Comparison of ENCODE assay signal across 3 cellular contexts in the genomic region with DNA sequence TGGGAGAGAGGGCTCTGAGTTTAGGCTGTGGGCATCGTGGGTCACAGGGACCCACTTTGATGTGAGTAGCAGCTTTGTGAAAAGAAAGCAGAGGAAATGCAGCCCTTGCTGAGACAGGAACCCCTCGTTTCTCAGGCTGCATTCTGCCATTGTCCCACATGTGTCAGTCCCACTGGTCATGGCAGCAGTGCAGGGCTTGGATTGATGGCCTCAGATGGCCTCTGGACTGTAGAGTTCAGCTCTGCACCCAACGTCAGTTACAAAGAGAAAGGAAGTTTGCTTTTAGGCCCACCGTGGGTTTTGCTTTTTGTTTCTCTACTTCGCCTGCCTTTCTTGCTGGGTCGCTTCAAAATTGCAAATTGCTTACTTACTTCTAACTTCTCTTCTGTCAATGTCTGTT.
TF ChIP-seq lines count a peak whose summit lies in the region.

No MANE protein-coding gene starts in this region.

TF ChIP-seq in IMR-90, 13 proteins besides CTCF, POLR2A, EP300 and RAD21:
- TF ChIP-seq RFX5 (IDR thresholded peaks at IDR 0.05; ENCODE audit: low read depth, low read length), result no peak
- no peak for TF ChIP-seq MXI1 (IDR thresholded peaks at IDR 0.05; ENCODE audit: borderline replicate concordance, low read depth, low read length)
- no peak for TF ChIP-seq BHLHE40 (IDR thresholded peaks at IDR 0.05; ENCODE audit: low read depth, low read length)
- no peak for TF ChIP-seq FOS (IDR thresholded peaks at IDR 0.05; ENCODE audit: low read depth, low read length)
- no peak for TF ChIP-seq CHD1 (IDR thresholded peaks at IDR 0.05; ENCODE audit: low read depth, low read length)
- no peak for TF ChIP-seq CEBPB (IDR thresholded peaks at IDR 0.05; ENCODE audit: low read depth, low read length)
- TF ChIP-seq, protein P1, sequence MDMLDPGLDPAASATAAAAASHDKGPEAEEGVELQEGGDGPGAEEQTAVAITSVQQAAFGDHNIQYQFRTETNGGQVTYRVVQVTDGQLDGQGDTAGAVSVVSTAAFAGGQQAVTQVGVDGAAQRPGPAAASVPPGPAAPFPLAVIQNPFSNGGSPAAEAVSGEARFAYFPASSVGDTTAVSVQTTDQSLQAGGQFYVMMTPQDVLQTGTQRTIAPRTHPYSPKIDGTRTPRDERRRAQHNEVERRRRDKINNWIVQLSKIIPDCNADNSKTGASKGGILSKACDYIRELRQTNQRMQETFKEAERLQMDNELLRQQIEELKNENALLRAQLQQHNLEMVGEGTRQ (IDR thresholded peaks at IDR 0.05; ENCODE audit: low read depth, low read length), result no peak
- no peak for TF ChIP-seq MAFK (IDR thresholded peaks at IDR 0.05; ENCODE audit: low read depth, low read length)
- no peak for TF ChIP-seq NFE2L2 (IDR thresholded peaks at IDR 0.05; ENCODE audit: low read depth, low read length)
- TF ChIP-seq MAZ (IDR thresholded peaks at IDR 0.05; ENCODE audit: borderline replicate concordance, low read depth, low read length), result no peak
- TF ChIP-seq SMC3 (IDR thresholded peaks at IDR 0.05; ENCODE audit: low read depth, low read length), result no peak
- TF ChIP-seq, protein P2, sequence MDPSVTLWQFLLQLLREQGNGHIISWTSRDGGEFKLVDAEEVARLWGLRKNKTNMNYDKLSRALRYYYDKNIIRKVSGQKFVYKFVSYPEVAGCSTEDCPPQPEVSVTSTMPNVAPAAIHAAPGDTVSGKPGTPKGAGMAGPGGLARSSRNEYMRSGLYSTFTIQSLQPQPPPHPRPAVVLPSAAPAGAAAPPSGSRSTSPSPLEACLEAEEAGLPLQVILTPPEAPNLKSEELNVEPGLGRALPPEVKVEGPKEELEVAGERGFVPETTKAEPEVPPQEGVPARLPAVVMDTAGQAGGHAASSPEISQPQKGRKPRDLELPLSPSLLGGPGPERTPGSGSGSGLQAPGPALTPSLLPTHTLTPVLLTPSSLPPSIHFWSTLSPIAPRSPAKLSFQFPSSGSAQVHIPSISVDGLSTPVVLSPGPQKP (IDR thresholded peaks at IDR 0.05; ENCODE audit: borderline replicate concordance, low read depth, low read length), result no peak
- TF ChIP-seq RCOR1 (IDR thresholded peaks at IDR 0.05; ENCODE audit: insufficient replicate concordance, low read length), result no peak

TF ChIP-seq in GM12878, 131 proteins besides CTCF, POLR2A, EP300 and RAD21:
- no peak for TF ChIP-seq NFIC (IDR thresholded peaks at IDR 0.05; ENCODE audit: low read depth, low read length)
- no peak for TF ChIP-seq IKZF1 (conservative IDR thresholded peaks at IDR 0.05)
- TF ChIP-seq, protein P1 (IDR thresholded peaks at IDR 0.05; ENCODE audit: borderline replicate concordance, low read depth, low read length), result no peak
- no peak for TF ChIP-seq FOS (IDR thresholded peaks at IDR 0.05; ENCODE audit: borderline replicate concordance, extremely low read depth, insufficient read length)
- TF ChIP-seq HDAC6 (IDR thresholded peaks at IDR 0.05; ENCODE audit: unreplicated experiment), result no peak
- TF ChIP-seq, protein P3, sequence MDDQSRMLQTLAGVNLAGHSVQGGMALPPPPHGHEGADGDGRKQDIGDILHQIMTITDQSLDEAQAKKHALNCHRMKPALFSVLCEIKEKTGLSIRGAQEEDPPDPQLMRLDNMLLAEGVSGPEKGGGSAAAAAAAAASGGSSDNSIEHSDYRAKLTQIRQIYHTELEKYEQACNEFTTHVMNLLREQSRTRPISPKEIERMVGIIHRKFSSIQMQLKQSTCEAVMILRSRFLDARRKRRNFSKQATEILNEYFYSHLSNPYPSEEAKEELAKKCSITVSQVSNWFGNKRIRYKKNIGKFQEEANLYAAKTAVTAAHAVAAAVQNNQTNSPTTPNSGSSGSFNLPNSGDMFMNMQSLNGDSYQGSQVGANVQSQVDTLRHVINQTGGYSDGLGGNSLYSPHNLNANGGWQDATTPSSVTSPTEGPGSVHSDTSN (IDR thresholded peaks at IDR 0.05; ENCODE audit: insufficient replicate concordance, low read depth, low read length), result no peak
- TF ChIP-seq CBX5 (IDR thresholded peaks at IDR 0.05; ENCODE audit: low read depth), result no peak
- no peak for TF ChIP-seq RCOR1 (conservative IDR thresholded peaks at IDR 0.05; ENCODE audit: low read depth, low read length)
- TF ChIP-seq, protein P4, sequence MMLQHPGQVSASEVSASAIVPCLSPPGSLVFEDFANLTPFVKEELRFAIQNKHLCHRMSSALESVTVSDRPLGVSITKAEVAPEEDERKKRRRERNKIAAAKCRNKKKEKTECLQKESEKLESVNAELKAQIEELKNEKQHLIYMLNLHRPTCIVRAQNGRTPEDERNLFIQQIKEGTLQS (IDR thresholded peaks at IDR 0.05; ENCODE audit: borderline replicate concordance, extremely low read depth, low read depth, low read length), result no peak
- no peak for TF ChIP-seq MTA2 (IDR thresholded peaks at IDR 0.05; ENCODE audit: low read depth)

TF ChIP-seq in HepG2, 621 proteins besides CTCF, POLR2A, EP300 and RAD21 (continues in another document):
- TF ChIP-seq ZBTB7B (CRISPR knock-in tag; IDR thresholded peaks at IDR 0.05), result peak; percentile 70; the same call in 1 of the 2 replicates
- no peak for TF ChIP-seq TMF1 (CRISPR knock-in tag; IDR thresholded peaks at IDR 0.05; ENCODE audit: low read depth)
- no peak for TF ChIP-seq ZNF570 (CRISPR knock-in tag; IDR thresholded peaks at IDR 0.05; ENCODE audit: borderline replicate concordance)
- no peak for TF ChIP-seq TOPORS (CRISPR knock-in tag; IDR thresholded peaks at IDR 0.05)
- peak; percentile 94 for TF ChIP-seq RXRB (CRISPR knock-in tag; IDR thresholded peaks at IDR 0.05; ENCODE audit: borderline replicate concordance)
- TF ChIP-seq, protein P5, sequence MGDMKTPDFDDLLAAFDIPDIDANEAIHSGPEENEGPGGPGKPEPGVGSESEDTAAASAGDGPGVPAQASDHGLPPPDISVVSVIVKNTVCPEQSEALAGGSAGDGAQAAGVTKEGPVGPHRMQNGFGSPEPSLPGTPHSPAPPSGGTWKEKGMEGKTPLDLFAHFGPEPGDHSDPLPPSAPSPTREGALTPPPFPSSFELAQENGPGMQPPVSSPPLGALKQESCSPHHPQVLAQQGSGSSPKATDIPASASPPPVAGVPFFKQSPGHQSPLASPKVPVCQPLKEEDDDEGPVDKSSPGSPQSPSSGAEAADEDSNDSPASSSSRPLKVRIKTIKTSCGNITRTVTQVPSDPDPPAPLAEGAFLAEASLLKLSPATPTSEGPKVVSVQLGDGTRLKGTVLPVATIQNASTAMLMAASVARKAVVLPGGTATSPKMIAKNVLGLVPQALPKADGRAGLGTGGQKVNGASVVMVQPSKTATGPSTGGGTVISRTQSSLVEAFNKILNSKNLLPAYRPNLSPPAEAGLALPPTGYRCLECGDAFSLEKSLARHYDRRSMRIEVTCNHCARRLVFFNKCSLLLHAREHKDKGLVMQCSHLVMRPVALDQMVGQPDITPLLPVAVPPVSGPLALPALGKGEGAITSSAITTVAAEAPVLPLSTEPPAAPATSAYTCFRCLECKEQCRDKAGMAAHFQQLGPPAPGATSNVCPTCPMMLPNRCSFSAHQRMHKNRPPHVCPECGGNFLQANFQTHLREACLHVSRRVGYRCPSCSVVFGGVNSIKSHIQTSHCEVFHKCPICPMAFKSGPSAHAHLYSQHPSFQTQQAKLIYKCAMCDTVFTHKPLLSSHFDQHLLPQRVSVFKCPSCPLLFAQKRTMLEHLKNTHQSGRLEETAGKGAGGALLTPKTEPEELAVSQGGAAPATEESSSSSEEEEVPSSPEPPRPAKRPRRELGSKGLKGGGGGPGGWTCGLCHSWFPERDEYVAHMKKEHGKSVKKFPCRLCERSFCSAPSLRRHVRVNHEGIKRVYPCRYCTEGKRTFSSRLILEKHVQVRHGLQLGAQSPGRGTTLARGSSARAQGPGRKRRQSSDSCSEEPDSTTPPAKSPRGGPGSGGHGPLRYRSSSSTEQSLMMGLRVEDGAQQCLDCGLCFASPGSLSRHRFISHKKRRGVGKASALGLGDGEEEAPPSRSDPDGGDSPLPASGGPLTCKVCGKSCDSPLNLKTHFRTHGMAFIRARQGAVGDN (CRISPR knock-in tag; IDR thresholded peaks at IDR 0.05), result peak; percentile 55; the same call in 1 of the 2 replicates
- no peak for TF ChIP-seq ZNF124 (CRISPR knock-in tag; IDR thresholded peaks at IDR 0.05)
- 0 out of 2 replicates have a peak, but pooled peaks have one; percentile 10 for TF ChIP-seq ELF3 (CRISPR knock-in tag; IDR thresholded peaks at IDR 0.05)
- TF ChIP-seq KLF6 (CRISPR knock-in tag; IDR thresholded peaks at IDR 0.05), result no peak
- TF ChIP-seq KAT2B (IDR thresholded peaks at IDR 0.05; ENCODE audit: borderline replicate concordance, low read depth, low read length), result no peak
- TF ChIP-seq ZSCAN29 (CRISPR knock-in tag; conservative IDR thresholded peaks at IDR 0.05), result no peak
- TF ChIP-seq, protein P6, sequence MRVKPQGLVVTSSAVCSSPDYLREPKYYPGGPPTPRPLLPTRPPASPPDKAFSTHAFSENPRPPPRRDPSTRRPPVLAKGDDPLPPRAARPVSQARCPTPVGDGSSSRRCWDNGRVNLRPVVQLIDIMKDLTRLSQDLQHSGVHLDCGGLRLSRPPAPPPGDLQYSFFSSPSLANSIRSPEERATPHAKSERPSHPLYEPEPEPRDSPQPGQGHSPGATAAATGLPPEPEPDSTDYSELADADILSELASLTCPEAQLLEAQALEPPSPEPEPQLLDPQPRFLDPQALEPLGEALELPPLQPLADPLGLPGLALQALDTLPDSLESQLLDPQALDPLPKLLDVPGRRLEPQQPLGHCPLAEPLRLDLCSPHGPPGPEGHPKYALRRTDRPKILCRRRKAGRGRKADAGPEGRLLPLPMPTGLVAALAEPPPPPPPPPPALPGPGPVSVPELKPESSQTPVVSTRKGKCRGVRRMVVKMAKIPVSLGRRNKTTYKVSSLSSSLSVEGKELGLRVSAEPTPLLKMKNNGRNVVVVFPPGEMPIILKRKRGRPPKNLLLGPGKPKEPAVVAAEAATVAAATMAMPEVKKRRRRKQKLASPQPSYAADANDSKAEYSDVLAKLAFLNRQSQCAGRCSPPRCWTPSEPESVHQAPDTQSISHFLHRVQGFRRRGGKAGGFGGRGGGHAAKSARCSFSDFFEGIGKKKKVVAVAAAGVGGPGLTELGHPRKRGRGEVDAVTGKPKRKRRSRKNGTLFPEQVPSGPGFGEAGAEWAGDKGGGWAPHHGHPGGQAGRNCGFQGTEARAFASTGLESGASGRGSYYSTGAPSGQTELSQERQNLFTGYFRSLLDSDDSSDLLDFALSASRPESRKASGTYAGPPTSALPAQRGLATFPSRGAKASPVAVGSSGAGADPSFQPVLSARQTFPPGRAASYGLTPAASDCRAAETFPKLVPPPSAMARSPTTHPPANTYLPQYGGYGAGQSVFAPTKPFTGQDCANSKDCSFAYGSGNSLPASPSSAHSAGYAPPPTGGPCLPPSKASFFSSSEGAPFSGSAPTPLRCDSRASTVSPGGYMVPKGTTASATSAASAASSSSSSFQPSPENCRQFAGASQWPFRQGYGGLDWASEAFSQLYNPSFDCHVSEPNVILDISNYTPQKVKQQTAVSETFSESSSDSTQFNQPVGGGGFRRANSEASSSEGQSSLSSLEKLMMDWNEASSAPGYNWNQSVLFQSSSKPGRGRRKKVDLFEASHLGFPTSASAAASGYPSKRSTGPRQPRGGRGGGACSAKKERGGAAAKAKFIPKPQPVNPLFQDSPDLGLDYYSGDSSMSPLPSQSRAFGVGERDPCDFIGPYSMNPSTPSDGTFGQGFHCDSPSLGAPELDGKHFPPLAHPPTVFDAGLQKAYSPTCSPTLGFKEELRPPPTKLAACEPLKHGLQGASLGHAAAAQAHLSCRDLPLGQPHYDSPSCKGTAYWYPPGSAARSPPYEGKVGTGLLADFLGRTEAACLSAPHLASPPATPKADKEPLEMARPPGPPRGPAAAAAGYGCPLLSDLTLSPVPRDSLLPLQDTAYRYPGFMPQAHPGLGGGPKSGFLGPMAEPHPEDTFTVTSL (CRISPR knock-in tag; IDR thresholded peaks at IDR 0.05; ENCODE audit: borderline replicate concordance), result 0 out of 2 replicates have a peak, but pooled peaks have one; percentile 39
- no peak for TF ChIP-seq RFXANK (CRISPR knock-in tag; IDR thresholded peaks at IDR 0.05)
- peak; percentile 47 for TF ChIP-seq YY1 (IDR thresholded peaks at IDR 0.05; ENCODE audit: insufficient read depth, insufficient replicate concordance, low read depth, low read length)
- no peak for TF ChIP-seq GATA4 (IDR thresholded peaks at IDR 0.05; ENCODE audit: borderline replicate concordance, low read depth)
- TF ChIP-seq HDAC2 (CRISPR knock-in tag; IDR thresholded peaks at IDR 0.05), result peak; percentile 31; the same call in 1 of the 2 replicates
- no peak for TF ChIP-seq ZKSCAN1 (IDR thresholded peaks at IDR 0.05; ENCODE audit: low read length)
- peak; percentile 31; the same call in 1 of the 2 replicates for TF ChIP-seq GFI1 (CRISPR knock-in tag; IDR thresholded peaks at IDR 0.05; ENCODE audit: borderline replicate concordance)
- no peak for TF ChIP-seq RFX1 (IDR thresholded peaks at IDR 0.05)
- TF ChIP-seq JDP2 (CRISPR knock-in tag; IDR thresholded peaks at IDR 0.05; ENCODE audit: borderline replicate concordance), result no peak
- TF ChIP-seq, protein P7, sequence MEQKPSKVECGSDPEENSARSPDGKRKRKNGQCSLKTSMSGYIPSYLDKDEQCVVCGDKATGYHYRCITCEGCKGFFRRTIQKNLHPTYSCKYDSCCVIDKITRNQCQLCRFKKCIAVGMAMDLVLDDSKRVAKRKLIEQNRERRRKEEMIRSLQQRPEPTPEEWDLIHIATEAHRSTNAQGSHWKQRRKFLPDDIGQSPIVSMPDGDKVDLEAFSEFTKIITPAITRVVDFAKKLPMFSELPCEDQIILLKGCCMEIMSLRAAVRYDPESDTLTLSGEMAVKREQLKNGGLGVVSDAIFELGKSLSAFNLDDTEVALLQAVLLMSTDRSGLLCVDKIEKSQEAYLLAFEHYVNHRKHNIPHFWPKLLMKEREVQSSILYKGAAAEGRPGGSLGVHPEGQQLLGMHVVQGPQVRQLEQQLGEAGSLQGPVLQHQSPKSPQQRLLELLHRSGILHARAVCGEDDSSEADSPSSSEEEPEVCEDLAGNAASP (CRISPR knock-in tag; IDR thresholded peaks at IDR 0.05; ENCODE audit: borderline replicate concordance), result peak; percentile 95
- no peak for TF ChIP-seq ZSCAN21 (CRISPR knock-in tag; IDR thresholded peaks at IDR 0.05; ENCODE audit: borderline replicate concordance)
- TF ChIP-seq FOXO1 (CRISPR knock-in tag; IDR thresholded peaks at IDR 0.05), result peak; percentile 32; the same call in 1 of the 2 replicates
- peak; percentile 39; the same call in 1 of the 2 replicates for TF ChIP-seq RARA (CRISPR knock-in tag; IDR thresholded peaks at IDR 0.05)
- peak; percentile 83 for TF ChIP-seq RXRA (CRISPR knock-in tag; IDR thresholded peaks at IDR 0.05)
- TF ChIP-seq MED1 (CRISPR knock-in tag; IDR thresholded peaks at IDR 0.05), result peak; percentile 80
- no peak for TF ChIP-seq HDAC1 (CRISPR knock-in tag; IDR thresholded peaks at IDR 0.05)
- TF ChIP-seq ZSCAN31 (CRISPR knock-in tag; IDR thresholded peaks at IDR 0.05; ENCODE audit: low read depth), result 0 out of 2 replicates have a peak, but pooled peaks have one; percentile 31
- no peak for TF ChIP-seq ZFP1 (CRISPR knock-in tag; IDR thresholded peaks at IDR 0.05)
- no peak for TF ChIP-seq BCL6 (CRISPR knock-in tag; IDR thresholded peaks at IDR 0.05)
- TF ChIP-seq SRSF1 (optimal IDR thresholded peaks at IDR 0.05; ENCODE audit: low read depth, low read length), result no peak
